Comparison of ENCODE assay signal across 19 cellular contexts in the genomic region with DNA sequence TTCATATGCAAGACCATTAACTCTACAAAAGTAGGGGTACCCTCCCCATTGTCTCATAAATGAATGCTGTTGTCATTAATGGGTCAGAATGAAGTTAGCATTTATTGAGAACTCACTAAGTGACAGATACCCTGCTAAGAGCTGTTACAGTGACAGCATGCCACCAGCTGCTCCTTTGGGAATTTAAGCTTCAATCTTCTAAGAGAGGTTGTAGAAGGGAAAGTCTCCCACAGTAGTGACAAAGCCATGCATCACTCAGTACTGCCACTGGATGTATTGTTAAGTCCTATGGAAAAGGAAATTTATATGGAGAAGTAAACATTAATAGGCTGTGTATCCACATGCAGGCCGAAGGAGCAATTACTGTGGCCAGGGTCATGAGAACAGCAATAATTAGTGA.
A peak's percentile ranks its signal among the peaks of the same experiment; 100 is the strongest.
DNase-seq lines count a peak whose midpoint lies in the region; ATAC-seq and TF ChIP-seq lines count a peak whose summit lies in the region.
"Had no signal": no experiment of that assay in that cellular context is flagged by ENCODE, and none has a peak within 500 bp of the region (broad histone marks: within the 10 kb centered on the region; RNA-seq: fewer than 3 reads in every experiment).

No MANE protein-coding gene starts in this region.

- no peaks in the 10 kb centered on the region; the same call in 2 of the 3 replicates for H3K36me3 Mint-ChIP-seq in GM23338 (ENCODE audit: low read depth)
- H3K36me3 Mint-ChIP-seq: CD14-positive monocyte had no signal

- POLR2A ChIA-PET in A673 (lab: Charles Lee; ENCODE audit: low non-redundant PET): interaction anchor here (0.6 kb wide), 1 partner anchor 14 kb away, joined by 3 read pairs; no protein-coding TSS in a partner anchor

- peak; percentile 95 for TF ChIP-seq EP300 in neural cell (conservative IDR thresholded peaks at IDR 0.05; ENCODE audit: poor library complexity, severe bottlenecking)

- H3K36me3 ChIP-seq in A673 (ENCODE audit: insufficient read depth, low read length, poor library complexity, severe bottlenecking) (no peaks in the 10 kb centered on the region), GM23338 (ENCODE audit: insufficient read depth) (no peaks in the 10 kb centered on the region), WERI-Rb-1 (no peaks in the 10 kb centered on the region), neural cell (ENCODE audit: insufficient read depth, low read length) (no peaks in the 10 kb centered on the region)

- H3K4me2 ChIP-seq in GM23338 (peak overlapping the region; percentile 2; the same call in 1 of the 2 replicates), neural cell (ENCODE audit: low read length) (no peak overlapping the region)

- H3K9me3 Mint-ChIP-seq in GM23338: peaks cover 3% of the 10 kb centered on the region; the same call in 1 of the 3 replicates

- H3K4me3 ChIP-seq in A673 (ENCODE audit: low read depth, low read length, poor library complexity, severe bottlenecking) (no peak overlapping the region), GM23338 (no peak overlapping the region), WERI-Rb-1 (ENCODE audit: low read depth, low read length) (no peak overlapping the region), neural cell (ENCODE audit: low read length) (peak overlapping the region; percentile 20)

- no peak overlapping the region for H3K9ac ChIP-seq in neural cell (ENCODE audit: low read length)

- DNase-seq in A673 (ENCODE audit: low spot score) (peak; percentile 53), GM23338 (ENCODE audit: low spot score) (peak; percentile 17), WERI-Rb-1 (peak; percentile 14), DMS 273 treated with DMSO at 0.1 percent for 48 hours (lab: John Stamatoyannopoulos, UW) (no peak)
- DNase-seq: AML-193, KBM-7, NCI-H1105, NCI-H1694 treated with DMSO at 0.1 percent for 48 hours, NCI-H2107, NCI-H345, NCI-H526, SIG-M5, T-helper 1 cell had no signal

- H3K9me3 ChIP-seq in A673 (ENCODE audit: low read depth, low read length, poor library complexity, severe bottlenecking): no peaks in the 10 kb centered on the region
- no peaks in the 10 kb centered on the region for H3K9me3 ChIP-seq in WERI-Rb-1 (ENCODE audit: severe bottlenecking)
- no peaks in the 10 kb centered on the region for H3K9me3 ChIP-seq in neural cell (ENCODE audit: low read length)

- H3K4me3 Mint-ChIP-seq in GM23338: no peak overlapping the region
- H3K4me3 Mint-ChIP-seq: CD14-positive monocyte had no signal

- H3K9me2 ChIP-seq in GM23338 (ENCODE audit: insufficient read depth) (no peaks in the 10 kb centered on the region; the same call in 1 of the 2 replicates), neural cell (ENCODE audit: insufficient read depth, low read length) (no peaks in the 10 kb centered on the region)

- no peaks in the 10 kb centered on the region for H3K27me3 ChIP-seq in A673 (replicated peaks; ENCODE audit: insufficient read depth, low read depth, low read length, poor library complexity)
- H3K27me3 ChIP-seq in GM23338 (ENCODE audit: insufficient read depth): no peaks in the 10 kb centered on the region
- no peaks in the 10 kb centered on the region for H3K27me3 ChIP-seq in WERI-Rb-1 (ENCODE audit: insufficient read depth, low read depth, severe bottlenecking)
- H3K27me3 ChIP-seq in neural cell (ENCODE audit: insufficient read depth, low read depth, low read length): no peaks in the 10 kb centered on the region

- intact Hi-C loops in A673 (cut with micrococcal nuclease; ENCODE audit: unreplicated experiment): no loop called here

- TF ChIP-seq CTCF in A673 (conservative IDR thresholded peaks at IDR 0.05; ENCODE audit: low read depth, low read length): no peak
- TF ChIP-seq CTCF in GM23338 (conservative IDR thresholded peaks at IDR 0.05; ENCODE audit: low read depth in 2 of 2): no peak
- no peak for TF ChIP-seq CTCF in WERI-Rb-1 (IDR thresholded peaks at IDR 0.05; ENCODE audit: low read depth, low read length)
- peak; percentile 22 for TF ChIP-seq CTCF in neural cell (IDR thresholded peaks at IDR 0.05; ENCODE audit: poor library complexity, severe bottlenecking)

- H3F3A ChIP-seq in GM23338 (replicated peaks; ENCODE audit: low read depth) (no peaks in the 10 kb centered on the region), neural cell (ENCODE audit: insufficient read depth, low read length, poor library complexity, severe bottlenecking) (no peaks in the 10 kb centered on the region)

- H4K20me1 ChIP-seq in GM23338 (replicated peaks; ENCODE audit: insufficient read depth) (no peaks in the 10 kb centered on the region), neural cell (ENCODE audit: insufficient read depth) (no peaks in the 10 kb centered on the region)

- CTCF ChIA-PET in A673 (lab: Charles Lee): interaction anchor here (0.6 kb wide), 1 partner anchor 317 kb away, joined by 3 read pairs; no protein-coding TSS in a partner anchor

- no peak overlapping the region for H2AFZ ChIP-seq in GM23338
- no peak overlapping the region for H2AFZ ChIP-seq in neural cell (ENCODE audit: low read depth, low read length)

- ATAC-seq in GM23338 (peak; percentile 51), HG03354 (IDR thresholded peaks at IDR 0.05; ENCODE audit: poor library complexity, severe bottlenecking, unreplicated experiment) (no peak), GM18858 (IDR thresholded peaks at IDR 0.05; ENCODE audit: unreplicated experiment) (no peak)
- ATAC-seq: HCT116 had no signal

- H3K79me2 ChIP-seq in GM23338 (replicated peaks; ENCODE audit: insufficient read depth) (no peaks in the 10 kb centered on the region), neural cell (replicated peaks; ENCODE audit: insufficient read depth, low read length) (no peaks in the 10 kb centered on the region)

- no peaks in the 10 kb centered on the region for H3K27me3 Mint-ChIP-seq in GM23338 (ENCODE audit: insufficient read depth, low read depth, poor library complexity)

- peak; percentile 12 for TF ChIP-seq RAD21 in neural cell (conservative IDR thresholded peaks at IDR 0.05)

- H3K27ac ChIP-seq in A673 (ENCODE audit: low read depth, low read length, poor library complexity, severe bottlenecking) (no peak overlapping the region), GM23338 (ENCODE audit: low read depth) (no peak overlapping the region), WERI-Rb-1 (no peak overlapping the region), neural cell (ENCODE audit: low read length) (peak overlapping the region; percentile 65)
- H3K27ac ChIP-seq: RWPE1 had no signal

- peaks cover 8% of the 10 kb centered on the region for H3K4me1 ChIP-seq in A673 (ENCODE audit: insufficient read depth, low read length, poor library complexity, severe bottlenecking)
- peaks cover 11% of the 10 kb centered on the region for H3K4me1 ChIP-seq in GM23338 (ENCODE audit: insufficient read depth)

- no peak overlapping the region for H3K27ac Mint-ChIP-seq in GM23338

- peaks cover 16% of the 10 kb centered on the region; the same call in 2 of the 3 replicates for H3K4me1 Mint-ChIP-seq in GM23338
- H3K4me1 Mint-ChIP-seq: CD14-positive monocyte had no signal

- no TSS peak for BruUV-seq in A673 (replicated peaks; lab: Mats Ljungman, UMichigan)

TF ChIP-seq in GM23338, 12 proteins besides CTCF, POLR2A, EP300 and RAD21 (continues in another document):
- TF ChIP-seq NANOG (IDR thresholded peaks at IDR 0.05; ENCODE audit: borderline replicate concordance) (no peak), JUNB (IDR thresholded peaks at IDR 0.05; ENCODE audit: unreplicated experiment) (no peak), ZNF331 (CRISPR knock-in tag; IDR thresholded peaks at IDR 0.05; ENCODE audit: low read depth) (no peak), ZNF114 (CRISPR knock-in tag; IDR thresholded peaks at IDR 0.05) (no peak), CREB1 (CRISPR knock-in tag; IDR thresholded peaks at IDR 0.05; ENCODE audit: low read depth) (no peak), POLR2AphosphoS5 (IDR thresholded peaks at IDR 0.05; ENCODE audit: low read depth) (no peak), EZH2 (IDR thresholded peaks at IDR 0.05; ENCODE audit: low read depth, unreplicated experiment) (no peak), EZH2phosphoT487 (IDR thresholded peaks at IDR 0.05; ENCODE audit: unreplicated experiment) (no peak)
- TF ChIP-seq, protein P1, sequence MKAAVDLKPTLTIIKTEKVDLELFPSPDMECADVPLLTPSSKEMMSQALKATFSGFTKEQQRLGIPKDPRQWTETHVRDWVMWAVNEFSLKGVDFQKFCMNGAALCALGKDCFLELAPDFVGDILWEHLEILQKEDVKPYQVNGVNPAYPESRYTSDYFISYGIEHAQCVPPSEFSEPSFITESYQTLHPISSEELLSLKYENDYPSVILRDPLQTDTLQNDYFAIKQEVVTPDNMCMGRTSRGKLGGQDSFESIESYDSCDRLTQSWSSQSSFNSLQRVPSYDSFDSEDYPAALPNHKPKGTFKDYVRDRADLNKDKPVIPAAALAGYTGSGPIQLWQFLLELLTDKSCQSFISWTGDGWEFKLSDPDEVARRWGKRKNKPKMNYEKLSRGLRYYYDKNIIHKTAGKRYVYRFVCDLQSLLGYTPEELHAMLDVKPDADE (IDR thresholded peaks at IDR 0.05): no peak

TF ChIP-seq in neural cell, 6 proteins besides CTCF, POLR2A, EP300 and RAD21 (continues in another document):
- TF ChIP-seq SMC3 (conservative IDR thresholded peaks at IDR 0.05; ENCODE audit: poor library complexity) (peak; percentile 13), TAF1 (IDR thresholded peaks at IDR 0.05; ENCODE audit: low read depth) (no peak)
- TF ChIP-seq, protein P2, sequence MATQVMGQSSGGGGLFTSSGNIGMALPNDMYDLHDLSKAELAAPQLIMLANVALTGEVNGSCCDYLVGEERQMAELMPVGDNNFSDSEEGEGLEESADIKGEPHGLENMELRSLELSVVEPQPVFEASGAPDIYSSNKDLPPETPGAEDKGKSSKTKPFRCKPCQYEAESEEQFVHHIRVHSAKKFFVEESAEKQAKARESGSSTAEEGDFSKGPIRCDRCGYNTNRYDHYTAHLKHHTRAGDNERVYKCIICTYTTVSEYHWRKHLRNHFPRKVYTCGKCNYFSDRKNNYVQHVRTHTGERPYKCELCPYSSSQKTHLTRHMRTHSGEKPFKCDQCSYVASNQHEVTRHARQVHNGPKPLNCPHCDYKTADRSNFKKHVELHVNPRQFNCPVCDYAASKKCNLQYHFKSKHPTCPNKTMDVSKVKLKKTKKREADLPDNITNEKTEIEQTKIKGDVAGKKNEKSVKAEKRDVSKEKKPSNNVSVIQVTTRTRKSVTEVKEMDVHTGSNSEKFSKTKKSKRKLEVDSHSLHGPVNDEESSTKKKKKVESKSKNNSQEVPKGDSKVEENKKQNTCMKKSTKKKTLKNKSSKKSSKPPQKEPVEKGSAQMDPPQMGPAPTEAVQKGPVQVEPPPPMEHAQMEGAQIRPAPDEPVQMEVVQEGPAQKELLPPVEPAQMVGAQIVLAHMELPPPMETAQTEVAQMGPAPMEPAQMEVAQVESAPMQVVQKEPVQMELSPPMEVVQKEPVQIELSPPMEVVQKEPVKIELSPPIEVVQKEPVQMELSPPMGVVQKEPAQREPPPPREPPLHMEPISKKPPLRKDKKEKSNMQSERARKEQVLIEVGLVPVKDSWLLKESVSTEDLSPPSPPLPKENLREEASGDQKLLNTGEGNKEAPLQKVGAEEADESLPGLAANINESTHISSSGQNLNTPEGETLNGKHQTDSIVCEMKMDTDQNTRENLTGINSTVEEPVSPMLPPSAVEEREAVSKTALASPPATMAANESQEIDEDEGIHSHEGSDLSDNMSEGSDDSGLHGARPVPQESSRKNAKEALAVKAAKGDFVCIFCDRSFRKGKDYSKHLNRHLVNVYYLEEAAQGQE (IDR thresholded peaks at IDR 0.05; ENCODE audit: borderline replicate concordance): peak; percentile 57
